ENCODE assay signal across 6 cellular contexts in genomic region chr22:38699784-38700183, GRCh38. TPM values are rescaled to one million over a fixed set of nuclear protein-coding genes. Genes with fewer than 3 reads are reported as not detected.
A peak's percentile ranks its signal among the peaks of the same experiment; 100 is the strongest.
DNase-seq lines count a peak whose midpoint lies in the region; ATAC-seq and TF ChIP-seq lines count a peak whose summit lies in the region.

No MANE protein-coding gene starts in this region.

- TF ChIP-seq CTCF in esophagus squamous epithelium (IDR thresholded peaks at IDR 0.05) (no peak), spleen (IDR thresholded peaks at IDR 0.05 in 8 of 11, conservative IDR thresholded peaks at IDR 0.05 in 3 of 11) (no peak)

- H3K27me3 Mint-ChIP-seq in activated naive CD4-positive, alpha-beta T cell treated with anti-CD3 and anti-CD28 coated beads, Interleukin-2, amount 50 U/mL, for 24 hours = no peaks in the 10 kb centered on the region

- H3K36me3 ChIP-seq in esophagus squamous epithelium (peaks cover 0 to 1% (median 0%) of the 10 kb centered on the region in 3 donors), spleen (peaks cover 0 to 3% (median 0%) of the 10 kb centered on the region in 6 donors)

- no peak for DNase-seq in activated naive CD4-positive, alpha-beta T cell treated with Interleukin-2 at 50 U/mL for 16 hours
- DNase-seq in esophagus squamous epithelium (lab: John Stamatoyannopoulos, UW) (no peak), spleen (no peak), T1000 (lab: John Stamatoyannopoulos, UW) (no peak), sciatic nerve (ENCODE audit: low spot score) (no peak)

- H3K9me3 ChIP-seq in esophagus squamous epithelium (no peaks in the 10 kb centered on the region), spleen (no peaks in the 10 kb centered on the region)

- H3K9me3 Mint-ChIP-seq in activated naive CD4-positive, alpha-beta T cell treated with anti-CD3 and anti-CD28 coated beads, Interleukin-2, amount 50 U/mL, for 24 hours = no peaks in the 10 kb centered on the region

- peaks cover 41 to 70% (median 54%) of the 10 kb centered on the region in 3 donors for H3K4me1 ChIP-seq in esophagus squamous epithelium
- peaks cover 45 to 73% (median 59%) of the 10 kb centered on the region in 6 donors for H3K4me1 ChIP-seq in spleen

- intact Hi-C loops in esophagus squamous epithelium (cut with DNase I) = no loop called here
- intact Hi-C loops in spleen (cut with DNase I; ENCODE audit: low total_unique reads) = no loop called here
- intact Hi-C loops in sciatic nerve (cut with DNase I) = no loop called here

- peaks cover 8% of the 10 kb centered on the region for H3K36me3 Mint-ChIP-seq in activated naive CD4-positive, alpha-beta T cell treated with anti-CD3 and anti-CD28 coated beads, Interleukin-2, amount 50 U/mL, for 24 hours

- H3K27ac Mint-ChIP-seq in activated naive CD4-positive, alpha-beta T cell treated with anti-CD3 and anti-CD28 coated beads, Interleukin-2, amount 50 U/mL, for 24 hours = peak overlapping the region; percentile 97

- peak overlapping the region; percentile 93 for H3K4me3 Mint-ChIP-seq in activated naive CD4-positive, alpha-beta T cell treated with anti-CD3 and anti-CD28 coated beads, Interleukin-2, amount 50 U/mL, for 24 hours

- no peak for ATAC-seq in sciatic nerve

- 12 to 17% methylated on average over 3 to 6 of the region's 6 CpGs for WGBS in esophagus squamous epithelium, 2 donors
- WGBS in spleen, 5 donors = 46 to 61% (median 56%) methylated on average over 6 of the region's 6 CpGs

- H3K27me3 ChIP-seq in esophagus squamous epithelium (no peaks in the 10 kb centered on the region), spleen (replicated peaks in 1 of 7) (no peaks in the 10 kb centered on the region)

- TF ChIP-seq POLR2A in esophagus squamous epithelium (IDR thresholded peaks at IDR 0.05) (no peak), spleen (IDR thresholded peaks at IDR 0.05) (no peak)

- H3K27ac ChIP-seq in esophagus squamous epithelium (peak overlapping the region; percentile 96 to 99 (median 99)), spleen (peak overlapping the region; percentile 94 to 99 (median 98))

- peak overlapping the region; percentile 59 to 84 (median 75) for H3K4me3 ChIP-seq in esophagus squamous epithelium
- H3K4me3 ChIP-seq in spleen = peak overlapping the region; percentile 59 to 79 (median 63)

- H3K4me1 Mint-ChIP-seq in activated naive CD4-positive, alpha-beta T cell treated with anti-CD3 and anti-CD28 coated beads, Interleukin-2, amount 50 U/mL, for 24 hours = peaks cover 67% of the 10 kb centered on the region

RNA-seq across cellular contexts. Expression of gene JOSD1, which starts 1.0 kb away (rescaled TPM):
- total RNA-seq in esophagus squamous epithelium (10 to 100 TPM; 27.8 to 48.8 (median 33.1) TPM), spleen (10 to 100 TPM; 28.5 to 54.2 (median 36.4) TPM), sciatic nerve (54.6 TPM)
- polyA plus RNA-seq in spleen = 10 to 100 TPM; 10.1 to 16.3 (median 13.8) TPM

RNA-seq across cellular contexts. Expression of gene GTPBP1, which starts 6.0 kb away (rescaled TPM):
- 10 to 100 TPM; 15.3 to 37.4 (median 32.0) TPM for total RNA-seq in esophagus squamous epithelium
- total RNA-seq in spleen = 100 to 1,000 TPM in 2 of 7 donors, 10 to 100 TPM in 5; 76.3 to 134 (median 98.8) TPM
- 10 to 100 TPM in 1 of 3 donors, 1 to 10 TPM in 2; 9.7 to 31.9 (median 9.9) TPM for polyA plus RNA-seq in spleen
- total RNA-seq in sciatic nerve = 55.5 TPM

RNA-seq across cellular contexts. Expression of gene TOMM22, which starts 18.0 kb away (rescaled TPM):
- 10 to 100 TPM; 23.4 to 73.7 (median 57.2) TPM for total RNA-seq in esophagus squamous epithelium
- 10 to 100 TPM; 28.6 to 59.9 (median 50.6) TPM for total RNA-seq in spleen
- 10 to 100 TPM; 24.3 to 44.3 (median 41.3) TPM for polyA plus RNA-seq in spleen
- total RNA-seq in sciatic nerve = 35.3 TPM

RNA-seq across cellular contexts. Expression of gene CBY1, which starts 43.3 kb away (rescaled TPM):
- 10 to 100 TPM in 3 of 4 donors, 1 to 10 TPM in 1; 8.7 to 21.1 (median 13.1) TPM for total RNA-seq in esophagus squamous epithelium
- total RNA-seq in spleen = 10 to 100 TPM; 20.2 to 28.5 (median 22.2) TPM
- 10 to 100 TPM; 24.6 to 37.2 (median 28.1) TPM for polyA plus RNA-seq in spleen
- 31.4 TPM for total RNA-seq in sciatic nerve

RNA-seq across cellular contexts. Expression of gene FAM227A, which starts 43.6 kb away (rescaled TPM):
- total RNA-seq in esophagus squamous epithelium (1 to 10 TPM in 1 of 4 donors, under 1 TPM in 3; 0.04 to 1.0 (median 0.12) TPM), spleen (1 to 10 TPM in 1 of 7 donors, under 1 TPM in 5, not detected in 1; 0.06 to 3.0 (median 0.49) TPM), sciatic nerve (2.9 TPM)
- polyA plus RNA-seq in spleen = under 1 TPM; 0.02 to 0.26 (median 0.07) TPM
